ENCODE assay signal across 19 cellular contexts in the genomic region with DNA sequence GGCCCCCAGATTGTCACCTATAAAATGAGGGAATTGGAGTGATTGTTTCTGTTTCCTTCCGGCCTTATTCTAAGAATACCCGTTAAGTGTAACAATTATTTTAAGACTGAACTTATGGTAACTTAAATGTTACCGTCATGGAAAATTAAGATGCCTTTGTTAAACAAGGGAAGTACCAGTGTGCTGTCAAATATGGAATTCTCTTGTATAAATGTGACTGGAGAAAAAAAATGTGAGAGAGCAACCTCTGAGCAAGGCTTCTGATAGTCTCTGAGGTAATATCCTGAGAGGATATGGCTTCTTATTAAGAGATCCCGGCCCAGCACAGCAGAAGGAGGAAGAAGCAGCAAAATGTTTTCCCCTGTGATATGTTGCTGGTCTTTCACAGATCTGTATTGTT.
DNase-seq lines count a peak whose midpoint lies in the region; ATAC-seq and TF ChIP-seq lines count a peak whose summit lies in the region.
"Had no signal": no experiment of that assay in that cellular context is flagged by ENCODE, and none has a peak within 500 bp of the region (broad histone marks: within the 10 kb centered on the region; RNA-seq: fewer than 3 reads in every experiment).

No MANE protein-coding gene starts in this region.

- ATAC-seq in gastrocnemius medialis, result peak in 1 of 2 donors; percentile 55
- no peak for ATAC-seq in HG02970 (IDR thresholded peaks at IDR 0.05; ENCODE audit: low FRiP score, unreplicated experiment)
- ATAC-seq in GM21825 (IDR thresholded peaks at IDR 0.05; ENCODE audit: unreplicated experiment), result no peak
- ATAC-seq: HCT116, K562 had no signal

- H3K4me3 Mint-ChIP-seq in immature natural killer cell, result no peak overlapping the region
- H3K4me3 Mint-ChIP-seq: CD8-positive, alpha-beta memory T cell had no signal

- H3K36me3 ChIP-seq in right atrium auricular region (no peaks in the 10 kb centered on the region), gastrocnemius medialis (no peaks in the 10 kb centered on the region)
- H3K36me3 ChIP-seq: BLaER1 treated with 17β-estradiol and CSF1 and Interleukin-3, amounts not matched to agents 10 nM and 100 nM had no signal

- H3K27ac Mint-ChIP-seq in immature natural killer cell, result no peak overlapping the region
- H3K27ac Mint-ChIP-seq: CD8-positive, alpha-beta memory T cell had no signal

- peaks cover 0 to 2% (median 0%) of the 10 kb centered on the region in 3 donors for H3K27me3 Mint-ChIP-seq in immature natural killer cell (ENCODE audit: low read depth in 3 of 3)
- H3K27me3 Mint-ChIP-seq: CD8-positive, alpha-beta memory T cell had no signal

- no peaks in the 10 kb centered on the region for H3K4me1 Mint-ChIP-seq in immature natural killer cell
- H3K4me1 Mint-ChIP-seq: CD8-positive, alpha-beta memory T cell had no signal

- peaks cover 0 to 11% of the 10 kb centered on the region in 2 donors for H3K4me1 ChIP-seq in right atrium auricular region
- H3K4me1 ChIP-seq in gastrocnemius medialis, result peaks cover 3 to 4% of the 10 kb centered on the region in 2 donors
- H3K4me1 ChIP-seq: BLaER1 treated with 17β-estradiol and CSF1 and Interleukin-3, amounts not matched to agents 10 nM and 100 nM had no signal

- peaks cover 9 to 47% (median 15%) of the 10 kb centered on the region in 6 donors for H3K9me3 Mint-ChIP-seq in immature natural killer cell

- intact Hi-C loops in cardiac septum (cut with DNase I), result no loop called here
- intact Hi-C loops in gastrocnemius medialis (cut with DNase I; ENCODE audit: low total_unique reads), result loop anchor here (5.0 kb wide), 1 partner anchor 636 kb away; no protein-coding TSS in a partner anchor

- no peak overlapping the region for H3K4me3 ChIP-seq in right atrium auricular region
- no peak overlapping the region for H3K4me3 ChIP-seq in gastrocnemius medialis
- H3K4me3 ChIP-seq: BLaER1 treated with 17β-estradiol and CSF1 and Interleukin-3, amounts not matched to agents 10 nM and 100 nM; GM23248; K562 had no signal

- in situ Hi-C loops in gastrocnemius medialis (cut with MboI; ENCODE audit: low sequenced_read_pairs in 4 of 4), result no loop called here

- no peaks in the 10 kb centered on the region for H3K27me3 ChIP-seq in right atrium auricular region
- H3K27me3 ChIP-seq in gastrocnemius medialis, result no peaks in the 10 kb centered on the region
- H3K27me3 ChIP-seq: BLaER1 treated with 17β-estradiol and CSF1 and Interleukin-3, amounts not matched to agents 10 nM and 100 nM had no signal

- H3K36me3 Mint-ChIP-seq in immature natural killer cell, result no peaks in the 10 kb centered on the region
- H3K36me3 Mint-ChIP-seq: CD8-positive, alpha-beta memory T cell had no signal

- DNase-seq in right atrium auricular region (ENCODE audit: low spot score) (no peak), cardiac septum (ENCODE audit: low spot score) (no peak), glomerular endothelial cell (ENCODE audit: extremely low read depth, low read depth, low spot score) (peak; percentile 86), gastrocnemius medialis (no peak), occipital lobe (lab: John Stamatoyannopoulos, UW) (no peak), immature natural killer cell (no peak)
- DNase-seq: CD8-positive, alpha-beta memory T cell; DND-41; GM23248; MV-4-11; NCI-H1417; NCI-H2029 treated with DMSO at 0.1 percent for 48 hours; NCI-H748 treated with DMSO at 0.1 percent for 48 hours; OCI-M1 had no signal

- peak overlapping the region; percentile 80 for H3K27ac ChIP-seq in right atrium auricular region
- peak overlapping the region; percentile 50 to 74 (median 60) for H3K27ac ChIP-seq in gastrocnemius medialis
- H3K27ac ChIP-seq: BLaER1 treated with 17β-estradiol and CSF1 and Interleukin-3, amounts not matched to agents 10 nM and 100 nM; GM23248 had no signal

- TF ChIP-seq POLR2A in gastrocnemius medialis (IDR thresholded peaks at IDR 0.05), result no peak

- TF ChIP-seq CTCF in right atrium auricular region (IDR thresholded peaks at IDR 0.05) (no peak), gastrocnemius medialis (IDR thresholded peaks at IDR 0.05 in 4 of 5, conservative IDR thresholded peaks at IDR 0.05 in 1 of 5) (no peak)

- H3K9me3 ChIP-seq in right atrium auricular region (no peaks in the 10 kb centered on the region), gastrocnemius medialis (no peaks in the 10 kb centered on the region)
- H3K9me3 ChIP-seq: BLaER1 treated with 17β-estradiol and CSF1 and Interleukin-3, amounts not matched to agents 10 nM and 100 nM had no signal
